1 cellular context compared by ENCODE assay signal in the genomic region with DNA sequence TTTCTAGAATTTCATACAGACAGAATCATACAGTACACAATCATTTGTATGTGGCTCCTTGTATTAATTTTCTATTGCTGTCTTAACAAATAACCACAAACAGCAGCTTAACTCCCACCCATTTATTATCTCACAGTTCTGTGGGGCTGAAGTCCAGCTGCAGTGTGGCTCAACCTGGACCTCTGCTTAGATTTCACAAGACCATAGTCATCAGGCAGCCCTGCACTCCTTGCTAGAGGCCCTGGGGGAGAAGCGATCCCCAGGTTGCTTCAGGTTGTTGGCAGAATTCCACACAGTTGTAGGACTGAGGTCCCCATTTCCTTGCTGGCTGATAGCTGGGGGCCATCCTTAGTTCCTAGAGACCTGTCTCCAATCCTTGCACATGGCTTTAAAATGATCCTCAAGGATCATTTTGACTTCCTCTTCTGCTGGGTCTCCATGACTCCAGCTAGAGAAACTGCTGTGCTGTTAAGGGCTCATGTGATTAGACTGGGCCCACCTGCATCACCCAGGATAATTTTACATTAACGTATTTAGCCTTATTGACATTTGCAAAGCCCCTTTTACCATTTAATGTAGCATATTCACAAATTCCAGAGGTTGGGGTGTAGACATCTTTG.
A peak's percentile ranks its signal among the peaks of the same experiment; 100 is the strongest.
TF ChIP-seq lines count a peak whose summit lies in the region.

No MANE protein-coding gene starts in this region.

TF ChIP-seq in HepG2, 621 proteins besides CTCF, POLR2A, EP300 and RAD21 (continued from another document):
- TF ChIP-seq ZNF10 (CRISPR knock-in tag; IDR thresholded peaks at IDR 0.05; ENCODE audit: borderline replicate concordance, low read depth), result no peak
- TF ChIP-seq, protein P1, sequence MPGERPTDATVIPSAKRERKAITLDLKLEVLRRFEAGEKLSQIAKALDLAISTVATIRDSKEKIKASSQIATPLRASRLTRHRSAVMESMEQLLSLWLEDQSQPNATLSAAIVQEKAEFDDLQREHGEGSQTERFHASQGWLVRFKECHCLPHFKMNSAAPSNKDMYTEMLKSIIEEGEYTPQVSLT (CRISPR knock-in tag; IDR thresholded peaks at IDR 0.05; ENCODE audit: borderline replicate concordance, low read depth), result no peak
- TF ChIP-seq GFI1 (CRISPR knock-in tag; IDR thresholded peaks at IDR 0.05; ENCODE audit: borderline replicate concordance), result no peak
- TF ChIP-seq, protein P2, sequence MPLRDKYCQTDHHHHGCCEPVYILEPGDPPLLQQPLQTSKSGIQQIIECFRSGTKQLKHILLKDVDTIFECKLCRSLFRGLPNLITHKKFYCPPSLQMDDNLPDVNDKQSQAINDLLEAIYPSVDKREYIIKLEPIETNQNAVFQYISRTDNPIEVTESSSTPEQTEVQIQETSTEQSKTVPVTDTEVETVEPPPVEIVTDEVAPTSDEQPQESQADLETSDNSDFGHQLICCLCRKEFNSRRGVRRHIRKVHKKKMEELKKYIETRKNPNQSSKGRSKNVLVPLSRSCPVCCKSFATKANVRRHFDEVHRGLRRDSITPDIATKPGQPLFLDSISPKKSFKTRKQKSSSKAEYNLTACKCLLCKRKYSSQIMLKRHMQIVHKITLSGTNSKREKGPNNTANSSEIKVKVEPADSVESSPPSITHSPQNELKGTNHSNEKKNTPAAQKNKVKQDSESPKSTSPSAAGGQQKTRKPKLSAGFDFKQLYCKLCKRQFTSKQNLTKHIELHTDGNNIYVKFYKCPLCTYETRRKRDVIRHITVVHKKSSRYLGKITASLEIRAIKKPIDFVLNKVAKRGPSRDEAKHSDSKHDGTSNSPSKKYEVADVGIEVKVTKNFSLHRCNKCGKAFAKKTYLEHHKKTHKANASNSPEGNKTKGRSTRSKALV (CRISPR knock-in tag; IDR thresholded peaks at IDR 0.05), result no peak
- TF ChIP-seq, protein P3, sequence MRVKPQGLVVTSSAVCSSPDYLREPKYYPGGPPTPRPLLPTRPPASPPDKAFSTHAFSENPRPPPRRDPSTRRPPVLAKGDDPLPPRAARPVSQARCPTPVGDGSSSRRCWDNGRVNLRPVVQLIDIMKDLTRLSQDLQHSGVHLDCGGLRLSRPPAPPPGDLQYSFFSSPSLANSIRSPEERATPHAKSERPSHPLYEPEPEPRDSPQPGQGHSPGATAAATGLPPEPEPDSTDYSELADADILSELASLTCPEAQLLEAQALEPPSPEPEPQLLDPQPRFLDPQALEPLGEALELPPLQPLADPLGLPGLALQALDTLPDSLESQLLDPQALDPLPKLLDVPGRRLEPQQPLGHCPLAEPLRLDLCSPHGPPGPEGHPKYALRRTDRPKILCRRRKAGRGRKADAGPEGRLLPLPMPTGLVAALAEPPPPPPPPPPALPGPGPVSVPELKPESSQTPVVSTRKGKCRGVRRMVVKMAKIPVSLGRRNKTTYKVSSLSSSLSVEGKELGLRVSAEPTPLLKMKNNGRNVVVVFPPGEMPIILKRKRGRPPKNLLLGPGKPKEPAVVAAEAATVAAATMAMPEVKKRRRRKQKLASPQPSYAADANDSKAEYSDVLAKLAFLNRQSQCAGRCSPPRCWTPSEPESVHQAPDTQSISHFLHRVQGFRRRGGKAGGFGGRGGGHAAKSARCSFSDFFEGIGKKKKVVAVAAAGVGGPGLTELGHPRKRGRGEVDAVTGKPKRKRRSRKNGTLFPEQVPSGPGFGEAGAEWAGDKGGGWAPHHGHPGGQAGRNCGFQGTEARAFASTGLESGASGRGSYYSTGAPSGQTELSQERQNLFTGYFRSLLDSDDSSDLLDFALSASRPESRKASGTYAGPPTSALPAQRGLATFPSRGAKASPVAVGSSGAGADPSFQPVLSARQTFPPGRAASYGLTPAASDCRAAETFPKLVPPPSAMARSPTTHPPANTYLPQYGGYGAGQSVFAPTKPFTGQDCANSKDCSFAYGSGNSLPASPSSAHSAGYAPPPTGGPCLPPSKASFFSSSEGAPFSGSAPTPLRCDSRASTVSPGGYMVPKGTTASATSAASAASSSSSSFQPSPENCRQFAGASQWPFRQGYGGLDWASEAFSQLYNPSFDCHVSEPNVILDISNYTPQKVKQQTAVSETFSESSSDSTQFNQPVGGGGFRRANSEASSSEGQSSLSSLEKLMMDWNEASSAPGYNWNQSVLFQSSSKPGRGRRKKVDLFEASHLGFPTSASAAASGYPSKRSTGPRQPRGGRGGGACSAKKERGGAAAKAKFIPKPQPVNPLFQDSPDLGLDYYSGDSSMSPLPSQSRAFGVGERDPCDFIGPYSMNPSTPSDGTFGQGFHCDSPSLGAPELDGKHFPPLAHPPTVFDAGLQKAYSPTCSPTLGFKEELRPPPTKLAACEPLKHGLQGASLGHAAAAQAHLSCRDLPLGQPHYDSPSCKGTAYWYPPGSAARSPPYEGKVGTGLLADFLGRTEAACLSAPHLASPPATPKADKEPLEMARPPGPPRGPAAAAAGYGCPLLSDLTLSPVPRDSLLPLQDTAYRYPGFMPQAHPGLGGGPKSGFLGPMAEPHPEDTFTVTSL (CRISPR knock-in tag; IDR thresholded peaks at IDR 0.05; ENCODE audit: borderline replicate concordance), result peak; percentile 69; the same call in 1 of the 2 replicates
- no peak for TF ChIP-seq ZNF33A (CRISPR knock-in tag; IDR thresholded peaks at IDR 0.05; ENCODE audit: borderline replicate concordance)
- no peak for TF ChIP-seq ZNF737 (CRISPR knock-in tag; IDR thresholded peaks at IDR 0.05; ENCODE audit: borderline replicate concordance)
- TF ChIP-seq HDAC1 (CRISPR knock-in tag; IDR thresholded peaks at IDR 0.05), result 0 out of 2 replicates have a peak, but pooled peaks have one; percentile 21
- no peak for TF ChIP-seq ZNF17 (CRISPR knock-in tag; IDR thresholded peaks at IDR 0.05)
- TF ChIP-seq HNF4G (IDR thresholded peaks at IDR 0.05; ENCODE audit: borderline replicate concordance, low read depth, low read length), result peak; percentile 81
- no peak for TF ChIP-seq HNF4G (CRISPR knock-in tag; IDR thresholded peaks at IDR 0.05; ENCODE audit: borderline replicate concordance, low read depth)
- no peak for TF ChIP-seq ZNF160 (CRISPR knock-in tag; IDR thresholded peaks at IDR 0.05)
- TF ChIP-seq ZNF616 (CRISPR knock-in tag; IDR thresholded peaks at IDR 0.05; ENCODE audit: low read depth), result no peak
- TF ChIP-seq BRCA1 (CRISPR knock-in tag; IDR thresholded peaks at IDR 0.05), result no peak
